In the genomic region with DNA sequence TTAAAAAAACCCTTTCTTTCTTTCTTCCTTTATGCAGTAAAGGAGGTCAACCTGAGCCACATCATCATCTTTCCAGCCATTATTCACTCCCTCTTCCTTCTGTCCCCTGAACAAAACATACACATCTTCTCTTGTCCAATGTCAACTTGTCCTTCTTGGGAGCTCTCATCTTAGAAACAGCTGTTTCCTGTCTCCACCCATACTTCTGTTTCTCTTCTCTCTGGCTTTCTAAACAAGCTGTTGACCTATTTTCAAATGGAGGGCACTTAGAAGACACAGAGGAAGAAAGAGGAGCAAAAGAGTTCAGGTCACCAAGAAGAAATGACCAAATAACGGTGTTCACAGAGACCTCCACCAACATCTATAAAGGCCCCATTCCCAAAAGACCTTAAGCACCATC, we compare ENCODE assay signal across 13 cellular contexts.
"Had no signal": no experiment of that assay in that cellular context is flagged by ENCODE, and none has a peak within 500 bp of the region (broad histone marks: within the 10 kb centered on the region; RNA-seq: fewer than 3 reads in every experiment).

No MANE protein-coding gene starts in this region.

- ATAC-seq: stimulated activated naive CD8-positive, alpha-beta T cell treated with anti-CD3 and anti-CD28 coated beads, Interleukin-15, Interleukin-2, amounts not matched to agents 100 U/mL and 50 U/mL, for 24 hours; upper lobe of right lung had no signal

- H3K9me3 ChIP-seq: colonic mucosa, ovary, suprapubic skin, upper lobe of right lung had no signal

- H2AFZ ChIP-seq: neural progenitor cell had no signal

- H3K27ac Mint-ChIP-seq: neural progenitor cell had no signal

- H3K4me1 Mint-ChIP-seq: neural progenitor cell had no signal

- H3K9ac ChIP-seq: neural progenitor cell had no signal

- H3K4me3 ChIP-seq: colonic mucosa, neural progenitor cell, ovary, suprapubic skin, upper lobe of right lung had no signal

- H3K4me1 ChIP-seq: colonic mucosa, neural progenitor cell, suprapubic skin, upper lobe of right lung had no signal

- H3K36me3 Mint-ChIP-seq: neural progenitor cell had no signal

- H3K36me3 ChIP-seq: colonic mucosa, neural progenitor cell, ovary, suprapubic skin, upper lobe of right lung had no signal

- H3K27me3 ChIP-seq: colonic mucosa, neural progenitor cell, ovary, suprapubic skin, upper lobe of right lung had no signal

- H3K27ac ChIP-seq: colonic mucosa, neural progenitor cell, ovary, suprapubic skin, upper lobe of right lung had no signal

- H3K4me2 ChIP-seq: neural progenitor cell had no signal

- H3K4me3 Mint-ChIP-seq: neural progenitor cell had no signal

- DNase-seq: activated CD4-positive, alpha-beta T cell treated with anti-CD3 and anti-CD28 coated beads for 48 hours; activated gamma-delta T cell treated with Interleukin-2 at 50 U/mL for 16 hours; activated T-cell treated with anti-CD3 and anti-CD28 coated beads, Interleukin-2, amount 50 U/mL, for 48 hours; colonic mucosa; kidney glomerular epithelial cell; mesendoderm; ovary; stimulated activated CD4-positive, alpha-beta T cell treated with anti-CD3 and anti-CD28 coated beads, Interleukin-12 subunit alpha, Interleukin-12 subunit beta, amount 100 ng/mL, for 4 hours; stimulated activated CD4-positive, alpha-beta T cell treated with anti-CD3 and anti-CD28 coated beads, Interleukin-2, amount 100 ng/mL, for 48 hours; stimulated activated naive CD8-positive, alpha-beta T cell treated with anti-CD3 and anti-CD28 coated beads, Interleukin-15, Interleukin-2, amounts not matched to agents 100 U/mL and 50 U/mL, for 24 hours; upper lobe of right lung had no signal

- H3K9me3 Mint-ChIP-seq: neural progenitor cell had no signal
